17 cellular contexts compared by ENCODE assay signal in the genomic region with DNA sequence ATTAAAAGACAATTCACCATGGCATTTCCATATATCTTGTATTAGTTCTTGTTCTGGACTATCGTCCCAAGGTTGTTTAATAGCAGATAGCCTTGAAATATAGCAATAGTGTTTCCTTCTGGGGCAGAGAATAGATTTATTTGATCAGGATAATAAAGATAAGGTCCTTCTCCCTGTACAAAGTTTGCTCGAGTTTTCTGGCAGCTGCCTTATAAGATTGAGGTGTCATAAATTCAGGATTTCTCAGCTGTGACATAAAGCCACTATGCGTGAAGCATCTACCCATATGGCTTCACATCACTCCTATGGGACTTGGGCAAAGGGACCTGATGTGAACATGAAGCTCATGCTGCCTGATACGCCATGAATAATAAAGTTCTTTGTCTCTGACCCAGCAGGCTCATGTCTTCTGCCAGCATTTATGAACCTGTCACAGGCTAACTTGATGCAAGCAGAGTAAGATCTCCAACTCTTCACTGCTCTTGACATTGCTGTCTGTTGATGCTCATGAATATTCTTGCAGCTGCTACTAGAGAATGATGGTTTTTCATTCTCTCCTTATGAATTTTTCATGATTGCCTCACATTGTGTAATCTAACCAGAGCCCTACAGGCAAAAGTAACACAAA. TPM values are rescaled to one million over a fixed set of nuclear protein-coding genes. Genes with fewer than 3 reads are reported as not detected.
A peak's percentile ranks its signal among the peaks of the same experiment; 100 is the strongest.
DNase-seq lines count a peak whose midpoint lies in the region; ATAC-seq and TF ChIP-seq lines count a peak whose summit lies in the region.
"Had no signal": no experiment of that assay in that cellular context is flagged by ENCODE, and none has a peak within 500 bp of the region (broad histone marks: within the 10 kb centered on the region; RNA-seq: fewer than 3 reads in every experiment).

No MANE protein-coding gene starts in this region.

- no peak overlapping the region for H3K27ac ChIP-seq in SK-N-MC
- H3K27ac ChIP-seq in hepatocyte = no peak overlapping the region
- no peak overlapping the region for H3K27ac ChIP-seq in CD8-positive, alpha-beta memory T cell (ENCODE audit: low read depth, low read length)

- H3K36me3 Mint-ChIP-seq in CD8-positive, alpha-beta memory T cell = no peaks in the 10 kb centered on the region
- no peaks in the 10 kb centered on the region for H3K36me3 Mint-ChIP-seq in Caco-2 (ENCODE audit: insufficient read depth, unreplicated experiment)
- H3K36me3 Mint-ChIP-seq: CD4-positive, CD25-positive, alpha-beta regulatory T cell had no signal

- no peak overlapping the region for H3K4me3 Mint-ChIP-seq in CD8-positive, alpha-beta memory T cell
- H3K4me3 Mint-ChIP-seq in Caco-2 (ENCODE audit: unreplicated experiment) = no peak overlapping the region
- H3K4me3 Mint-ChIP-seq: CD4-positive, CD25-positive, alpha-beta regulatory T cell; GM23338 had no signal

- no peak overlapping the region for H3K9ac ChIP-seq in SK-N-MC (ENCODE audit: insufficient read length)

- H3K4me3 ChIP-seq in SK-N-MC = no peak overlapping the region
- H3K4me3 ChIP-seq in hepatocyte = no peak overlapping the region
- no peak overlapping the region for H3K4me3 ChIP-seq in CD8-positive, alpha-beta memory T cell (ENCODE audit: low read length)
- H3K4me3 ChIP-seq in Caco-2 (ENCODE audit: low read depth, low read length) = no peak overlapping the region
- H3K4me3 ChIP-seq: GM23338 had no signal

- no peaks in the 10 kb centered on the region for H3K4me1 Mint-ChIP-seq in CD8-positive, alpha-beta memory T cell
- H3K4me1 Mint-ChIP-seq in Caco-2 (ENCODE audit: low read depth, unreplicated experiment) = no peaks in the 10 kb centered on the region
- H3K4me1 Mint-ChIP-seq: CD4-positive, CD25-positive, alpha-beta regulatory T cell; GM23338 had no signal

- no peak for TF ChIP-seq CTCF in hepatocyte (IDR thresholded peaks at IDR 0.05; ENCODE audit: poor library complexity)
- no peak for TF ChIP-seq CTCF in Caco-2 (IDR thresholded peaks at IDR 0.05; ENCODE audit: insufficient read depth in 1 of 2, low read depth in 1 of 2, low read length in 1 of 2, severe bottlenecking in 1 of 2, unreplicated experiment in 1 of 2)

- no peaks in the 10 kb centered on the region for H3K79me2 ChIP-seq in hepatocyte

- ATAC-seq in HG03565 (IDR thresholded peaks at IDR 0.05; ENCODE audit: unreplicated experiment) = no peak
- ATAC-seq: GM23338 had no signal

- CTCF ChIA-PET in CD8-positive, alpha-beta memory T cell (lab: Charles Lee) = no interaction called here
- CTCF ChIA-PET in Caco-2 (lab: Charles Lee) = no interaction called here

- DNase-seq in SK-N-MC (ENCODE audit: low read depth, low spot score) (peak; percentile 55), hepatocyte (ENCODE audit: low spot score) (peak; percentile 5), pons (ENCODE audit: low spot score) (peak; percentile 1), Caco-2 (no peak), NCI-H510A treated with DMSO at 0.1 percent for 48 hours (lab: John Stamatoyannopoulos, UW) (no peak)
- DNase-seq in CD8-positive, alpha-beta memory T cell = no peak
- DNase-seq: ACHN; BE2C; C1 segment of cervical spinal cord; CD4-positive, CD25-positive, alpha-beta regulatory T cell; DMS153; DMS79; GDM1; HCEC 1CT; IMR-90 had no signal

- intact Hi-C loops in Caco-2 (cut with micrococcal nuclease; ENCODE audit: unreplicated experiment) = no loop called here

- no peaks in the 10 kb centered on the region for H4K20me1 ChIP-seq in hepatocyte (ENCODE audit: insufficient read depth, poor library complexity, severe bottlenecking)

- peaks cover 0 to 2% of the 10 kb centered on the region in 2 donors for H3K27me3 Mint-ChIP-seq in CD8-positive, alpha-beta memory T cell
- H3K27me3 Mint-ChIP-seq in Caco-2 (ENCODE audit: insufficient read depth, unreplicated experiment) = peaks cover 6% of the 10 kb centered on the region
- H3K27me3 Mint-ChIP-seq: CD4-positive, CD25-positive, alpha-beta regulatory T cell had no signal

- H3K27ac Mint-ChIP-seq in CD8-positive, alpha-beta memory T cell = no peak overlapping the region
- no peak overlapping the region for H3K27ac Mint-ChIP-seq in Caco-2 (ENCODE audit: unreplicated experiment)
- H3K27ac Mint-ChIP-seq: CD4-positive, CD25-positive, alpha-beta regulatory T cell; GM23338 had no signal

- BruUV-seq in Caco-2 (replicated peaks; lab: Mats Ljungman, UMichigan) = no TSS peak

- H3K9me3 ChIP-seq in SK-N-MC (ENCODE audit: low read depth, low read length) = no peaks in the 10 kb centered on the region; the same call in 1 of the 2 replicates
- no peaks in the 10 kb centered on the region for H3K9me3 ChIP-seq in hepatocyte (ENCODE audit: low read depth)
- no peaks in the 10 kb centered on the region for H3K9me3 ChIP-seq in CD8-positive, alpha-beta memory T cell (ENCODE audit: low read length)
- H3K9me3 ChIP-seq in Caco-2 = no peaks in the 10 kb centered on the region
- H3K9me3 ChIP-seq: BE2C had no signal

- H3K9me2 ChIP-seq in hepatocyte (replicated peaks; ENCODE audit: insufficient read depth) = no peaks in the 10 kb centered on the region

- no peaks in the 10 kb centered on the region for H3K36me3 ChIP-seq in SK-N-MC (ENCODE audit: insufficient read depth, low read length)
- no peaks in the 10 kb centered on the region for H3K36me3 ChIP-seq in hepatocyte (replicated peaks; ENCODE audit: insufficient read depth, low read depth)
- no peaks in the 10 kb centered on the region for H3K36me3 ChIP-seq in CD8-positive, alpha-beta memory T cell (ENCODE audit: insufficient read depth, low read length)
- no peaks in the 10 kb centered on the region for H3K36me3 ChIP-seq in Caco-2 (ENCODE audit: control insufficient read depth, insufficient read depth, low read length)
- H3K36me3 ChIP-seq: BE2C had no signal

- no peak overlapping the region for H2AFZ ChIP-seq in hepatocyte
- H2AFZ ChIP-seq: GM23338 had no signal

- H3K27me3 ChIP-seq in hepatocyte (no peaks in the 10 kb centered on the region), Caco-2 (replicated peaks; ENCODE audit: control insufficient read depth, insufficient read depth, low read length) (no peaks in the 10 kb centered on the region)
- H3K27me3 ChIP-seq in CD8-positive, alpha-beta memory T cell (ENCODE audit: insufficient read depth, low read length, poor library complexity, severe bottlenecking) = no peaks in the 10 kb centered on the region
- H3K27me3 ChIP-seq: BE2C had no signal

- H3K4me1 ChIP-seq in hepatocyte (ENCODE audit: insufficient read depth) (no peaks in the 10 kb centered on the region), Caco-2 (no peaks in the 10 kb centered on the region)
- no peaks in the 10 kb centered on the region for H3K4me1 ChIP-seq in CD8-positive, alpha-beta memory T cell (ENCODE audit: insufficient read depth, low read length)

- no peak overlapping the region for H3K4me2 ChIP-seq in hepatocyte
- H3K4me2 ChIP-seq: GM23338 had no signal

- POLR2A ChIA-PET in CD8-positive, alpha-beta memory T cell (lab: Charles Lee) = no interaction called here
- POLR2A ChIA-PET in Caco-2 (lab: Charles Lee) = no interaction called here

- H3K9me3 Mint-ChIP-seq in CD8-positive, alpha-beta memory T cell = peaks cover 0 to 2% (median 0%) of the 10 kb centered on the region in 5 donors
- no peaks in the 10 kb centered on the region for H3K9me3 Mint-ChIP-seq in Caco-2 (ENCODE audit: unreplicated experiment)
- H3K9me3 Mint-ChIP-seq: GM23338 had no signal

- WGBS in hepatocyte (ENCODE audit: low lambda C conversion rate, missing lambda C conversion rate) = 56% methylated on average over 4 of the region's 4 CpGs

RNA-seq across cellular contexts. Expression of gene CPNE8, which starts 48.8 kb away (rescaled TPM):
- total RNA-seq in hepatocyte (11.4 and 14.5 TPM in 2 replicates), Caco-2 (2022) (13.5 and 15.2 TPM in 2 replicates)
- 5.9 TPM in 2 replicates for polyA plus RNA-seq in hepatocyte
- 1 to 10 TPM; 5.9 to 6.3 TPM for total RNA-seq in CD8-positive, alpha-beta memory T cell
- polyA plus RNA-seq in CD8-positive, alpha-beta memory T cell = 2.1 TPM
- total RNA-seq: IMR-90 had no signal
- polyA plus RNA-seq: IMR-90 had no signal

Comparison
In these comparisons a context has a peak if more than half of its experiments do, and no peak if none do; other contexts are left out.
1. DNase-seq: peak in SK-N-MC (single experiment), hepatocyte (single experiment) and pons (single experiment); none in CD8-positive, alpha-beta memory T cell (0 of 5), Caco-2 (0 of 2) and NCI-H510A treated with DMSO at 0.1 percent for 48 hours (single experiment).